In genomic region chr2:10810175-10811161, GRCh38 we compare ENCODE assay signal across 1 cellular context.
TF ChIP-seq lines count a peak whose summit lies in the region.

No MANE protein-coding gene starts in this region.

TF ChIP-seq in GM23338, 12 proteins besides CTCF, POLR2A, EP300 and RAD21 (continued from another document):
- TF ChIP-seq ZNF462 (CRISPR knock-in tag; IDR thresholded peaks at IDR 0.05) (no peak), ETS1 (IDR thresholded peaks at IDR 0.05) (no peak), ZNF114 (CRISPR knock-in tag; IDR thresholded peaks at IDR 0.05) (no peak), JUNB (IDR thresholded peaks at IDR 0.05; ENCODE audit: unreplicated experiment) (no peak), POLR2AphosphoS5 (IDR thresholded peaks at IDR 0.05; ENCODE audit: low read depth) (no peak)
